Comparison of ENCODE assay signal across 11 cellular contexts in genomic region chr2:145593280-145593679, GRCh38.
DNase-seq lines count a peak whose midpoint lies in the region; ATAC-seq, FAIRE-seq and TF ChIP-seq lines count a peak whose summit lies in the region.
"Had no signal": no experiment of that assay in that cellular context is flagged by ENCODE, and none has a peak within 500 bp of the region (broad histone marks: within the 10 kb centered on the region; RNA-seq: fewer than 3 reads in every experiment).

No MANE protein-coding gene starts in this region.

- no TSS peak for BruUV-seq in GM12878 (replicated peaks; lab: Mats Ljungman, UMichigan)
- BruUV-seq in HepG2 (replicated peaks; lab: Mats Ljungman, UMichigan), result no TSS peak

- DNase-seq in GM12878 (ENCODE audit: low read depth, low spot score) (peak; percentile 34), erythroblast (lab: John Stamatoyannopoulos, UW) (no peak), iPS-NIHi7 (ENCODE audit: extremely low spot score) (no peak), HepG2 (ENCODE audit: low spot score) (no peak)
- DNase-seq: activated gamma-delta T cell treated with Interleukin-2 at 50 U/mL for 16 hours had no signal

- H3K4me1 ChIP-seq in GM12878 (ENCODE audit: control insufficient read depth, insufficient read depth, low read length), result peaks cover 18% of the 10 kb centered on the region
- H3K4me1 ChIP-seq in HepG2 (ENCODE audit: insufficient read depth, low read length), result no peaks in the 10 kb centered on the region

- TF ChIP-seq EP300 in GM12878 (IDR thresholded peaks at IDR 0.05; ENCODE audit: borderline replicate concordance in 1 of 2, control insufficient read depth in 1 of 2, low read depth in 2 of 2, low read length in 2 of 2), result peak in 1 of 2 experiments; percentile 27; a peak in 2 of 4 replicates
- TF ChIP-seq EP300 in HepG2 (IDR thresholded peaks at IDR 0.05; ENCODE audit: low read depth in 2 of 2, low read length in 2 of 2), result no peak
- TF ChIP-seq EP300 in HepG2 (CRISPR knock-in tag; IDR thresholded peaks at IDR 0.05; ENCODE audit: borderline replicate concordance), result no peak

- no peak overlapping the region for H3K9ac ChIP-seq in GM12878 (ENCODE audit: control insufficient read depth, insufficient read depth, low read length)
- no peak overlapping the region for H3K9ac ChIP-seq in HepG2 (ENCODE audit: insufficient read depth, low read depth, low read length)
- H3K9ac ChIP-seq: KMS-11 had no signal

- H4K20me1 ChIP-seq in GM12878 (ENCODE audit: control insufficient read depth, insufficient read depth), result no peaks in the 10 kb centered on the region
- H4K20me1 ChIP-seq in HepG2 (ENCODE audit: insufficient read depth, low read length), result no peaks in the 10 kb centered on the region

- TF ChIP-seq POLR2A in GM12878 (IDR thresholded peaks at IDR 0.05; ENCODE audit: low read depth, low read length) (no peak), erythroblast (IDR thresholded peaks at IDR 0.05; ENCODE audit: low read length) (no peak), HepG2 (IDR thresholded peaks at IDR 0.05; ENCODE audit: insufficient read depth in 1 of 2, low read depth in 2 of 2, low read length in 2 of 2) (no peak)

- RAD21 ChIA-PET in GM12878 (lab: Charles Lee; ENCODE audit: unreplicated experiment), result interaction anchor here (0.8 to 1.4 kb wide), 3 partner anchors 50 to 158 kb away, joined by 3 read pairs; no protein-coding TSS in a partner anchor

- FAIRE-seq in GM12878 (lab: Jason Lieb, UNC) (no peak), HepG2 (lab: Jason Lieb, UNC) (no peak)

- H3K27me3 ChIP-seq in GM12878 (replicated peaks in 1 of 2; ENCODE audit: control insufficient read depth in 2 of 2, insufficient read depth in 2 of 2, low read length in 1 of 2) (no peaks in the 10 kb centered on the region), HepG2 (ENCODE audit: control insufficient read depth in 1 of 2, insufficient read depth in 2 of 2, low read length in 2 of 2) (no peaks in the 10 kb centered on the region)

- no peak overlapping the region; the same call in 1 of the 2 replicates for H3K27ac ChIP-seq in GM12878 (ENCODE audit: control insufficient read depth, insufficient read depth)
- H3K27ac ChIP-seq in HepG2 (ENCODE audit: extremely low read length, insufficient read depth, low read length), result no peak overlapping the region
- H3K27ac ChIP-seq: KMS-11, RWPE1 had no signal

- peak overlapping the region; percentile 33 for H3K4me2 ChIP-seq in GM12878 (ENCODE audit: control insufficient read depth, insufficient read depth)
- no peak overlapping the region for H3K4me2 ChIP-seq in HepG2 (ENCODE audit: low read depth, low read length)
- H3K4me2 ChIP-seq: KMS-11 had no signal

- ATAC-seq in GM18498 (IDR thresholded peaks at IDR 0.05; ENCODE audit: unreplicated experiment) (peak; percentile 54), GM21526 (IDR thresholded peaks at IDR 0.05; ENCODE audit: low FRiP score, unreplicated experiment) (peak; percentile 57), HG03095 (IDR thresholded peaks at IDR 0.05; ENCODE audit: unreplicated experiment) (peak; percentile 70), GM12878 (peak; percentile 64), GM21447 (IDR thresholded peaks at IDR 0.05; ENCODE audit: unreplicated experiment) (no peak), HepG2 (no peak)

- in situ Hi-C loops in GM12878 (cut with MboI) (no loop called here), HepG2 (cut with HindIII; ENCODE audit: extremely low pct_ligation_motif_present, low pct_unique_long_range_greater_than_20kb) (no loop called here)

- no peak for TF ChIP-seq CTCF in GM12878 (IDR thresholded peaks at IDR 0.05 in 2 of 3, conservative IDR thresholded peaks at IDR 0.05 in 1 of 3; ENCODE audit: control insufficient read depth in 2 of 3, extremely low read depth in 1 of 3, insufficient read depth in 1 of 3, low read depth in 3 of 3, low read length in 3 of 3)
- no peak for TF ChIP-seq CTCF in HepG2 (CRISPR knock-in tag; IDR thresholded peaks at IDR 0.05)

- intact Hi-C loops in GM12878 (cut with micrococcal nuclease; ENCODE audit: unreplicated experiment), result no loop called here
- intact Hi-C loops in HepG2 (cut with micrococcal nuclease; ENCODE audit: unreplicated experiment), result no loop called here

- WGBS in GM12878 (ENCODE audit: insufficient coverage, insufficient replicate concordance, low lambda C conversion rate, missing lambda C conversion rate), result 0% methylated on average over 1 of the region's 1 CpG
- 53% methylated on average over 1 of the region's 1 CpG for WGBS in HepG2 (ENCODE audit: low lambda C conversion rate)

- H2AFZ ChIP-seq in GM12878 (ENCODE audit: control insufficient read depth, low read depth, low read length), result no peak overlapping the region
- no peak overlapping the region for H2AFZ ChIP-seq in HepG2 (ENCODE audit: low read length)

- SMC1A ChIA-PET in GM12878 (lab: Charles Lee; ENCODE audit: uncharacterized antibody, unreplicated experiment), result interaction anchor here (1.5 kb wide), 1 partner anchor 42 kb away, joined by 5 read pairs; no protein-coding TSS in a partner anchor

- POLR2A ChIA-PET in GM12878 (lab: Charles Lee), result no interaction called here
- POLR2A ChIA-PET in HepG2 (lab: Yijun Ruan, JAX), result no interaction called here

- TF ChIP-seq RAD21 in GM12878 (IDR thresholded peaks at IDR 0.05; ENCODE audit: insufficient read depth, low read depth, low read length) (no peak), HepG2 (CRISPR knock-in tag; IDR thresholded peaks at IDR 0.05) (no peak)

- no peaks in the 10 kb centered on the region for H3K36me3 ChIP-seq in GM12878 (ENCODE audit: control insufficient read depth in 2 of 2, insufficient read depth in 2 of 2, low read length in 1 of 2)
- no peaks in the 10 kb centered on the region for H3K36me3 ChIP-seq in HepG2 (replicated peaks in 1 of 2; ENCODE audit: control insufficient read depth in 1 of 2, insufficient read depth in 2 of 2, low read length in 2 of 2)

- no peaks in the 10 kb centered on the region for H3K79me2 ChIP-seq in GM12878 (ENCODE audit: control insufficient read depth, insufficient read depth, low read length)
- H3K79me2 ChIP-seq in HepG2 (ENCODE audit: insufficient read depth, low read length), result no peaks in the 10 kb centered on the region

- H3K4me3 ChIP-seq in GM12878, result no peak overlapping the region
- no peak overlapping the region for H3K4me3 ChIP-seq in HepG2 (replicated peaks in 1 of 3; ENCODE audit: insufficient read depth in 1 of 3, low read depth in 2 of 3, low read length in 3 of 3)

- H3K9me3 ChIP-seq in GM12878 (replicated peaks; ENCODE audit: control insufficient read depth, insufficient read depth, low read length) (no peaks in the 10 kb centered on the region), HepG2 (ENCODE audit: low read length) (no peaks in the 10 kb centered on the region)

- CTCF ChIA-PET in GM12878 (lab: Yijun Ruan, JAX) (interaction anchor here (1.4 kb wide), 1 partner anchor 51 kb away, joined by 4 read pairs; no protein-coding TSS in a partner anchor), HepG2 (lab: Yijun Ruan, JAX; ENCODE audit: low intra/inter-chr PET ratio, low total read pairs) (no interaction called here)

TF ChIP-seq in GM12878, 131 proteins besides CTCF, POLR2A, EP300 and RAD21 (continues in another document):
- no peak for TF ChIP-seq E2F8 (IDR thresholded peaks at IDR 0.05; ENCODE audit: low read depth, partially characterized antibody)
- TF ChIP-seq CHD2 (IDR thresholded peaks at IDR 0.05; ENCODE audit: borderline replicate concordance, low read depth, low read length), result no peak
- TF ChIP-seq GABPA (IDR thresholded peaks at IDR 0.05; ENCODE audit: low read depth), result 0 out of 2 replicates have a peak, but pooled peaks have one; percentile 28

TF ChIP-seq in HepG2, 621 proteins besides CTCF, POLR2A, EP300 and RAD21:
- TF ChIP-seq LCORL (IDR thresholded peaks at IDR 0.05) (no peak), LCORL (CRISPR knock-in tag; IDR thresholded peaks at IDR 0.05) (no peak), ZNF770 (CRISPR knock-in tag; IDR thresholded peaks at IDR 0.05) (no peak), NR0B2 (CRISPR knock-in tag; IDR thresholded peaks at IDR 0.05) (no peak)
TF ChIP-seq in HepG2: peak in this region for 0.

Comparison
In these comparisons a context has a peak if more than half of its experiments do, and no peak if none do; other contexts are left out.
1. ATAC-seq: peak in GM18498 (single experiment), GM21526 (single experiment), HG03095 (single experiment) and GM12878 (single experiment); none in GM21447 (single experiment) and HepG2 (single experiment).